Comparison of ENCODE assay signal across 7 cellular contexts in the genomic region with DNA sequence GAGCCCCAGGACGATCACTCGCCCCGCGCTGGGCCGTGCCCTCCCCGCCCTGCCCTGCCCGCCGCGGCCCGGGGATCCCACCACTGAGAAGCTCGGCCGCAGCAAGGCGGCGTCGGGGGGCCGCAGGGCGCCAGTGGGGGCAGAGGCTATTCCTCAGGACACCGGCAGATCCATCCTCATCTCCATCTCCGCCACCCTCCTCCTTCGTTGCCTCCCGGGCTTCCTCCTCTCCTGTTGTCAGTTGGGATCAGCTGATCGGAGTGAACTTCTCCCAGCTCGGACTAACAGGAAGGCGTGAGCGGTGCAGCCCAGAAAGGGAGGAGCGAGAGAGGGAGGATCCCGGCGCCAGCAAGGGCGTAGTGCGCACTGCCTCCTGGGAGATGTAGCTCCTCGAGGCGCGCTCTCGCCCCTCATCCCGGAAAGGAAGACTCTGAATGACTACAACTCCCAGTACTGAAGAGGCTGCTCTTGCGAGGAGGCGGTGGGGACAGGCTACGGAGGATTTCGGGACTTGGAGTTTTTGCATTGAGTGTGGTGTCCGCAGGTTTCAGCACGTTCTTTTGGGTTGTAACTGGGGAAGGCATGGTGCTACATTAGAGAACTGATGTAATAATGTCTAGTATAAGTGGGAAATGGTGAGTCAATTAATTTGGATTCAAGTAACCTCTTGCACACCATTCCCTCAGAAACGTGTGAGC. TPM values are rescaled to one million over a fixed set of nuclear protein-coding genes. Genes with fewer than 3 reads are reported as not detected.
DNase-seq lines count a peak whose midpoint lies in the region; ATAC-seq, FAIRE-seq and TF ChIP-seq lines count a peak whose summit lies in the region.

A gene with protein sequence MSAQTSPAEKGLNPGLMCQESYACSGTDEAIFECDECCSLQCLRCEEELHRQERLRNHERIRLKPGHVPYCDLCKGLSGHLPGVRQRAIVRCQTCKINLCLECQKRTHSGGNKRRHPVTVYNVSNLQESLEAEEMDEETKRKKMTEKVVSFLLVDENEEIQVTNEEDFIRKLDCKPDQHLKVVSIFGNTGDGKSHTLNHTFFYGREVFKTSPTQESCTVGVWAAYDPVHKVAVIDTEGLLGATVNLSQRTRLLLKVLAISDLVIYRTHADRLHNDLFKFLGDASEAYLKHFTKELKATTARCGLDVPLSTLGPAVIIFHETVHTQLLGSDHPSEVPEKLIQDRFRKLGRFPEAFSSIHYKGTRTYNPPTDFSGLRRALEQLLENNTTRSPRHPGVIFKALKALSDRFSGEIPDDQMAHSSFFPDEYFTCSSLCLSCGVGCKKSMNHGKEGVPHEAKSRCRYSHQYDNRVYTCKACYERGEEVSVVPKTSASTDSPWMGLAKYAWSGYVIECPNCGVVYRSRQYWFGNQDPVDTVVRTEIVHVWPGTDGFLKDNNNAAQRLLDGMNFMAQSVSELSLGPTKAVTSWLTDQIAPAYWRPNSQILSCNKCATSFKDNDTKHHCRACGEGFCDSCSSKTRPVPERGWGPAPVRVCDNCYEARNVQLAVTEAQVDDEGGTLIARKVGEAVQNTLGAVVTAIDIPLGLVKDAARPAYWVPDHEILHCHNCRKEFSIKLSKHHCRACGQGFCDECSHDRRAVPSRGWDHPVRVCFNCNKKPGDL (minus strand): TSS at position 262 of the 698 bp plus-strand sequence. CDS start 2,598 bp downstream, outside the sequence.

- RAD21 ChIA-PET in GM12878 (lab: Charles Lee; ENCODE audit: unreplicated experiment) = interaction anchor here (0.9 to 2.6 kb wide), 5 partner anchors 14 to 116 kb away, joined by 3 to 14 read pairs (median 4); a partner anchor contains a TSS

- peak within 1 kb of the TSS; percentile 94 for H3K4me3 ChIP-seq in GM12878

- TF ChIP-seq CTCF in GM12878 (IDR thresholded peaks at IDR 0.05 in 2 of 3, conservative IDR thresholded peaks at IDR 0.05 in 1 of 3; ENCODE audit: control insufficient read depth in 2 of 3, extremely low read depth in 1 of 3, insufficient read depth in 1 of 3, low read depth in 3 of 3, low read length in 3 of 3) = no peak

- H3K27me3 ChIP-seq in GM12878 (replicated peaks in 1 of 2; ENCODE audit: control insufficient read depth in 2 of 2, insufficient read depth in 2 of 2, low read length in 1 of 2) = no peaks in the 10 kb centered on the region

- H3K36me3 ChIP-seq in GM12878 (ENCODE audit: control insufficient read depth in 2 of 2, insufficient read depth in 2 of 2, low read length in 1 of 2) = peaks cover 0 to 2% of the 10 kb centered on the region in 2 experiments; a peak in 1 of 4 replicates

- H3K9ac ChIP-seq in GM12878 (ENCODE audit: control insufficient read depth, insufficient read depth, low read length) = peak within 1 kb of the TSS; percentile 70

- POLR2A ChIA-PET in GM12878 (lab: Charles Lee) = interaction anchor here (0.7 to 4.3 kb wide), 9 partner anchors 9 to 116 kb away, joined by 4 to 26 read pairs (median 4); a partner anchor contains a TSS

- peak; percentile 96 to 98 for DNase-seq in NCI-H2081 (lab: John Stamatoyannopoulos, UW)
- DNase-seq in T1000 (lab: John Stamatoyannopoulos, UW) = peak; percentile 96
- DNase-seq in GM12878 (ENCODE audit: low read depth, low spot score) = peak; percentile 94
- DNase-seq in hippocampal formation (lab: John Stamatoyannopoulos, UW) = peak; percentile 97 to 100
- peak; percentile 95 for DNase-seq in retina

- peak; percentile 99 for FAIRE-seq in GM12878 (lab: Jason Lieb, UNC)

- in situ Hi-C loops in GM12878 (cut with MboI) = no loop called here

- SMC1A ChIA-PET in GM12878 (lab: Charles Lee; ENCODE audit: uncharacterized antibody, unreplicated experiment) = interaction anchor here (1.0 to 3.8 kb wide), 7 partner anchors 11 to 262 kb away, joined by 3 to 23 read pairs (median 5); a partner anchor contains a TSS

- peak within 1 kb of the TSS; percentile 52; the same call in 1 of the 2 replicates for H3K27ac ChIP-seq in GM12878 (ENCODE audit: control insufficient read depth, insufficient read depth)

- no peaks in the 10 kb centered on the region for H3K9me3 ChIP-seq in GM12878 (replicated peaks; ENCODE audit: control insufficient read depth, insufficient read depth, low read length)

- H2AFZ ChIP-seq in GM12878 (ENCODE audit: control insufficient read depth, low read depth, low read length) = peak within 1 kb of the TSS; percentile 80

- no TSS peak for BruUV-seq in GM12878 (replicated peaks; lab: Mats Ljungman, UMichigan)

- WGBS in GM12878 (ENCODE audit: insufficient coverage, insufficient replicate concordance, low lambda C conversion rate, missing lambda C conversion rate) = 2% methylated on average over 30 of the region's 42 CpGs

- no peak for TF ChIP-seq EP300 in GM12878 (IDR thresholded peaks at IDR 0.05; ENCODE audit: borderline replicate concordance in 1 of 2, control insufficient read depth in 1 of 2, low read depth in 2 of 2, low read length in 2 of 2)

- ATAC-seq in GM18508 (IDR thresholded peaks at IDR 0.05; ENCODE audit: insufficient read depth, unreplicated experiment) (peak; percentile 92), HG03025 (IDR thresholded peaks at IDR 0.05; ENCODE audit: low FRiP score, unreplicated experiment) (peak; percentile 98), GM12878 (peak; percentile 99)

- intact Hi-C loops in GM12878 (cut with micrococcal nuclease; ENCODE audit: unreplicated experiment) = loop anchor here (1.0 kb wide), 1 partner anchor 31 kb away; a partner anchor contains a TSS

- no peak for TF ChIP-seq RAD21 in GM12878 (IDR thresholded peaks at IDR 0.05; ENCODE audit: insufficient read depth, low read depth, low read length)

- H3K79me2 ChIP-seq in GM12878 (ENCODE audit: control insufficient read depth, insufficient read depth, low read length) = peaks cover 15% of the 10 kb centered on the region

- H3K4me2 ChIP-seq in GM12878 (ENCODE audit: control insufficient read depth, insufficient read depth) = peak within 1 kb of the TSS; percentile 69

- H4K20me1 ChIP-seq in GM12878 (ENCODE audit: control insufficient read depth, insufficient read depth) = no peaks in the 10 kb centered on the region

- no peaks in the 10 kb centered on the region for H3K4me1 ChIP-seq in GM12878 (ENCODE audit: control insufficient read depth, insufficient read depth, low read length)

- CTCF ChIA-PET in GM12878 (lab: Yijun Ruan, JAX) = interaction anchor here (1.2 to 1.7 kb wide), 3 partner anchors 12 to 451 kb away, joined by 3 to 9 read pairs (median 4); no protein-coding TSS in a partner anchor

- peak; percentile 78 for TF ChIP-seq POLR2A in GM12878 (IDR thresholded peaks at IDR 0.05; ENCODE audit: low read depth, low read length)

TF ChIP-seq in GM12878, 131 proteins besides CTCF, POLR2A, EP300 and RAD21 (continues in another document):
- TF ChIP-seq RCOR1 (conservative IDR thresholded peaks at IDR 0.05; ENCODE audit: low read depth, low read length) (no peak), TCF12 (IDR thresholded peaks at IDR 0.05; ENCODE audit: low read depth, low read length) (0 out of 2 replicates have a peak, but pooled peaks have one; percentile 5), TARDBP (IDR thresholded peaks at IDR 0.05; ENCODE audit: borderline replicate concordance) (peak; percentile 98), IRF4 (IDR thresholded peaks at IDR 0.05; ENCODE audit: low read depth, low read length) (no peak), PAX8 (IDR thresholded peaks at IDR 0.05) (no peak), SMAD1 (IDR thresholded peaks at IDR 0.05; ENCODE audit: low read depth, partially characterized antibody) (no peak), ZNF207 (IDR thresholded peaks at IDR 0.05; ENCODE audit: borderline replicate concordance) (0 out of 2 replicates have a peak, but pooled peaks have one; percentile 38), FOS (IDR thresholded peaks at IDR 0.05; ENCODE audit: borderline replicate concordance, extremely low read depth, insufficient read length) (no peak), FOXK2 (IDR thresholded peaks at IDR 0.05) (no peak), ZNF217 (IDR thresholded peaks at IDR 0.05) (no peak), ATF7 (IDR thresholded peaks at IDR 0.05; ENCODE audit: low read depth) (peak; percentile 52; the same call in 1 of the 2 replicates), CHD4 (IDR thresholded peaks at IDR 0.05) (no peak), MTA2 (IDR thresholded peaks at IDR 0.05; ENCODE audit: low read depth) (0 out of 2 replicates have a peak, but pooled peaks have one; percentile 24)
- TF ChIP-seq, protein P1, sequence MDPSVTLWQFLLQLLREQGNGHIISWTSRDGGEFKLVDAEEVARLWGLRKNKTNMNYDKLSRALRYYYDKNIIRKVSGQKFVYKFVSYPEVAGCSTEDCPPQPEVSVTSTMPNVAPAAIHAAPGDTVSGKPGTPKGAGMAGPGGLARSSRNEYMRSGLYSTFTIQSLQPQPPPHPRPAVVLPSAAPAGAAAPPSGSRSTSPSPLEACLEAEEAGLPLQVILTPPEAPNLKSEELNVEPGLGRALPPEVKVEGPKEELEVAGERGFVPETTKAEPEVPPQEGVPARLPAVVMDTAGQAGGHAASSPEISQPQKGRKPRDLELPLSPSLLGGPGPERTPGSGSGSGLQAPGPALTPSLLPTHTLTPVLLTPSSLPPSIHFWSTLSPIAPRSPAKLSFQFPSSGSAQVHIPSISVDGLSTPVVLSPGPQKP (IDR thresholded peaks at IDR 0.05; ENCODE audit: low read depth, low read length) = peak; percentile 68
- TF ChIP-seq, protein P2, sequence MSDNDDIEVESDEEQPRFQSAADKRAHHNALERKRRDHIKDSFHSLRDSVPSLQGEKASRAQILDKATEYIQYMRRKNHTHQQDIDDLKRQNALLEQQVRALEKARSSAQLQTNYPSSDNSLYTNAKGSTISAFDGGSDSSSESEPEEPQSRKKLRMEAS (IDR thresholded peaks at IDR 0.05; ENCODE audit: low read depth, low read length) = peak; percentile 52; the same call in 1 of the 2 replicates

RNA-seq across cellular contexts. Expression of the gene that starts here (rescaled TPM):
- 33.4 and 34.8 TPM in 2 replicates for total RNA-seq in GM12878 (2013; cell fraction: nucleolus; rRNA removed)
- 5.5 TPM in 2 replicates for total RNA-seq in GM12878 (2014; rRNA removed)
- total RNA-seq in GM12878 (2014; rRNA removed; fragmentation: Illumina TruSeq; extraction: Trizol) = 5.2 and 6.6 TPM in 2 replicates
- 9.6 and 10.9 TPM in 2 replicates for total RNA-seq in GM12878 (2021)
- polyA plus RNA-seq in GM12878 (2011; ENCODE audit: low read depth) = 6.2 TPM
- 8.0 and 13.3 TPM in 2 replicates for polyA plus RNA-seq in GM12878 (2011; rRNA removed)
- polyA plus RNA-seq in GM12878 (2011; cell fraction: cytosol; rRNA removed) = 11.9 and 13.0 TPM in 2 replicates
- polyA plus RNA-seq in GM12878 (2011; cell fraction: nucleus; rRNA removed) = 22.2 and 26.7 TPM in 2 replicates
- 7.2 and 9.7 TPM in 2 replicates for polyA plus RNA-seq in GM12878 (2012)
- 6.0 and 6.2 TPM in 2 replicates for polyA plus RNA-seq in GM12878 (2014; fragmentation: Illumina TruSeq; extraction: Trizol)
- 1 to 10 TPM; 1.2 to 1.4 TPM for polyA plus RNA-seq in GM12878 (2014; fragmentation: Nextera tagmentation; extraction: Ambion mirVana)
- polyA plus RNA-seq in GM12878 (2014; rRNA removed) = 5.6 and 7.3 TPM in 2 replicates
- 1 to 10 TPM; 7.6 to 8.9 TPM for polyA plus RNA-seq in GM12878 (2016; fragmentation: Nextera tagmentation; extraction: Ambion mirVana)
- polyA minus RNA-seq in GM12878 (2011; rRNA and poly(A)+ RNA removed) = 22.9 and 25.5 TPM in 2 replicates
- polyA minus RNA-seq in GM12878 (2011; cell fraction: cytosol; rRNA and poly(A)+ RNA removed) = 5.3 and 5.8 TPM in 2 replicates
- 9.4 and 21.9 TPM in 2 replicates for polyA minus RNA-seq in GM12878 (2011; cell fraction: nucleus; rRNA and poly(A)+ RNA removed)

Comparison
In these comparisons a context has a peak if more than half of its experiments do, and no peak if none do; other contexts are left out.
1. Peak in every context shown above with its lines: DNase-seq, ATAC-seq, H3K4me3 ChIP-seq and H3K27ac ChIP-seq.